In genomic region chr16:50743575-50744225, GRCh38 we compare ENCODE assay signal across 12 cellular contexts. TPM values are rescaled to one million over a fixed set of nuclear protein-coding genes. Genes with fewer than 3 reads are reported as not detected.
DNase-seq lines count a peak whose midpoint lies in the region; ATAC-seq and TF ChIP-seq lines count a peak whose summit lies in the region.
"Had no signal": no experiment of that assay in that cellular context is flagged by ENCODE, and none has a peak within 500 bp of the region (broad histone marks: within the 10 kb centered on the region; RNA-seq: fewer than 3 reads in every experiment).

No MANE protein-coding gene starts in this region.

- peak overlapping the region in 3 of 4 donors; percentile 87 to 98 (median 96) for H3K4me3 ChIP-seq in stomach
- no peak overlapping the region for H3K4me3 ChIP-seq in H7 (ENCODE audit: insufficient read depth, low read depth, low read length)

- intact Hi-C loops in activated CD4-positive, alpha-beta T cell treated with anti-CD3 and anti-CD28 coated beads, Interleukin-2, amount 10 ng/mL, durations not matched to agents 24 days and 14 days (cut with micrococcal nuclease) = loop anchor here (5.0 kb wide), 2 partner anchors 466 to 591 kb away; partner anchors contain the start of gene TENT4B
- intact Hi-C loops in stomach (cut with DNase I; ENCODE audit: low total_unique reads) = no loop called here

- H3K27ac Mint-ChIP-seq in activated CD4-positive, alpha-beta T cell treated with anti-CD3 and anti-CD28 coated beads, Interleukin-2, amount 10 ng/mL, durations not matched to agents 24 days and 14 days = peak overlapping the region; percentile 79
- H3K27ac Mint-ChIP-seq in activated naive CD4-positive, alpha-beta T cell treated with anti-CD3 and anti-CD28 coated beads, Interleukin-2, amount 50 U/mL, for 72 hours = peak overlapping the region; percentile 95

- H3K4me3 Mint-ChIP-seq in activated CD4-positive, alpha-beta T cell treated with anti-CD3 and anti-CD28 coated beads, Interleukin-2, amount 10 ng/mL, durations not matched to agents 24 days and 14 days = peak overlapping the region; percentile 95

- no peak for TF ChIP-seq POLR2A in stomach (IDR thresholded peaks at IDR 0.05)

- H3K27ac ChIP-seq in layer of hippocampus (ENCODE audit: low read depth, low read length) (peak overlapping the region; percentile 27), stomach (peak overlapping the region in 3 of 5 donors; percentile 93 to 96 (median 95))

- H3K27me3 ChIP-seq in layer of hippocampus (ENCODE audit: control insufficient read depth, insufficient read depth, low read length) (no peaks in the 10 kb centered on the region), stomach (no peaks in the 10 kb centered on the region), H7 (ENCODE audit: control insufficient read depth, insufficient read depth, low read length) (no peaks in the 10 kb centered on the region)

- H3K9me3 Mint-ChIP-seq in activated CD4-positive, alpha-beta T cell treated with anti-CD3 and anti-CD28 coated beads, Interleukin-2, amount 10 ng/mL, durations not matched to agents 24 days and 14 days = no peaks in the 10 kb centered on the region
- no peaks in the 10 kb centered on the region for H3K9me3 Mint-ChIP-seq in activated naive CD4-positive, alpha-beta T cell treated with anti-CD3 and anti-CD28 coated beads, Interleukin-2, amount 50 U/mL, for 72 hours

- WGBS in stomach, 5 donors = 50 to 74% (median 70%) methylated on average over 3 of the region's 3 CpGs

- H3K4me1 Mint-ChIP-seq in activated CD4-positive, alpha-beta T cell treated with anti-CD3 and anti-CD28 coated beads, Interleukin-2, amount 10 ng/mL, durations not matched to agents 24 days and 14 days = peaks cover 52% of the 10 kb centered on the region

- H3K36me3 ChIP-seq in stomach (peaks cover 0 to 9% (median 2%) of the 10 kb centered on the region in 4 donors), H7 (replicated peaks; ENCODE audit: control insufficient read depth, insufficient read depth, low read length) (no peaks in the 10 kb centered on the region)

- no peak for TF ChIP-seq CTCF in stomach (IDR thresholded peaks at IDR 0.05)

- no peaks in the 10 kb centered on the region for H3K9me3 ChIP-seq in stomach

- ATAC-seq in activated naive CD4-positive, alpha-beta T cell treated with anti-CD3 and anti-CD28 coated beads, Interleukin-2, amount 50 U/mL, for 72 hours = no peak
- ATAC-seq in GM21515 (IDR thresholded peaks at IDR 0.05; ENCODE audit: unreplicated experiment) (no peak), GM21737 (IDR thresholded peaks at IDR 0.05; ENCODE audit: unreplicated experiment) (no peak)

- H3K36me3 Mint-ChIP-seq in activated CD4-positive, alpha-beta T cell treated with anti-CD3 and anti-CD28 coated beads, Interleukin-2, amount 10 ng/mL, durations not matched to agents 24 days and 14 days (ENCODE audit: low read depth) = peaks cover 43% of the 10 kb centered on the region
- peaks cover 18 to 26% of the 10 kb centered on the region in 2 donors for H3K36me3 Mint-ChIP-seq in activated naive CD4-positive, alpha-beta T cell treated with anti-CD3 and anti-CD28 coated beads, Interleukin-2, amount 50 U/mL, for 72 hours

- H3K27me3 Mint-ChIP-seq in activated CD4-positive, alpha-beta T cell treated with anti-CD3 and anti-CD28 coated beads, Interleukin-2, amount 10 ng/mL, durations not matched to agents 24 days and 14 days = no peaks in the 10 kb centered on the region

- TF ChIP-seq EP300 in stomach (IDR thresholded peaks at IDR 0.05) = no peak

- H3K4me1 ChIP-seq in stomach = peaks cover 13 to 65% (median 40%) of the 10 kb centered on the region in 4 donors

- no peak for DNase-seq in activated CD4-positive, alpha-beta T cell treated with anti-CD3 and anti-CD28 coated beads, Interleukin-2, amount 10 ng/mL, durations not matched to agents 24 days and 14 days
- DNase-seq in activated CD4-positive, alpha-beta T cell treated with anti-CD3 and anti-CD28 coated beads for 4 hours = no peak
- DNase-seq in activated naive CD4-positive, alpha-beta T cell treated with anti-CD3 and anti-CD28 coated beads, Interleukin-2, amount 50 U/mL, for 72 hours (ENCODE audit: low spot score in 2 of 2) = no peak
- DNase-seq in stomach = no peak
- no peak for DNase-seq in H7
- DNase-seq: activated effector memory CD4-positive, alpha-beta T cell treated with anti-CD3 and anti-CD28 coated beads, Interleukin-2, amount 50 U/mL, for 16 hours; MV-4-11; stimulated activated CD4-positive, alpha-beta T cell treated with anti-CD3 and anti-CD28 coated beads, Interleukin-4, amount 100 ng/mL, for 24 hours had no signal

RNA-seq across cellular contexts. Expression of gene CYLD, which starts 1.8 kb away (rescaled TPM):
- 178 TPM in 2 replicates for total RNA-seq in activated CD4-positive, alpha-beta T cell treated with anti-CD3 and anti-CD28 coated beads, Interleukin-2, amount 10 ng/mL, durations not matched to agents 24 days and 14 days
- 10 to 100 TPM; 88.2 to 92.9 TPM for total RNA-seq in activated naive CD4-positive, alpha-beta T cell treated with anti-CD3 and anti-CD28 coated beads, Interleukin-2, amount 50 U/mL, for 72 hours
- 10 to 100 TPM; 12.5 to 82.1 (median 19.6) TPM for total RNA-seq in stomach
- 10 to 100 TPM in 2 of 3 donors, 1 to 10 TPM in 1; 7.0 to 11.2 (median 11.0) TPM for polyA plus RNA-seq in stomach
- total RNA-seq in H7 (2014; rRNA removed; shearing (Covaris generic)) = 5.0 and 6.2 TPM in 2 replicates

RNA-seq across cellular contexts. Expression of gene NOD2, which starts 50.3 kb away (rescaled TPM):
- 8.3 and 9.3 TPM in 2 replicates for total RNA-seq in activated CD4-positive, alpha-beta T cell treated with anti-CD3 and anti-CD28 coated beads, Interleukin-2, amount 10 ng/mL, durations not matched to agents 24 days and 14 days
- total RNA-seq in activated naive CD4-positive, alpha-beta T cell treated with anti-CD3 and anti-CD28 coated beads, Interleukin-2, amount 50 U/mL, for 72 hours = 1 to 10 TPM in 1 of 2 donors, under 1 TPM in 1; 0.59 to 5.1 TPM
- total RNA-seq in stomach = 1 to 10 TPM in 4 of 5 donors, not detected in 1; 1.8 to 6.2 (median 3.5) TPM
- polyA plus RNA-seq in stomach = 1 to 10 TPM in 1 of 3 donors, under 1 TPM in 2; 0.56 to 3.7 (median 0.61) TPM
- 0.33 TPM in 1 of 2 replicates, not detected in the other for total RNA-seq in H7 (2014; rRNA removed; shearing (Covaris generic))
- polyA plus RNA-seq: AG04450 had no signal
